ENCODE assay signal across 8 cellular contexts in the genomic region with DNA sequence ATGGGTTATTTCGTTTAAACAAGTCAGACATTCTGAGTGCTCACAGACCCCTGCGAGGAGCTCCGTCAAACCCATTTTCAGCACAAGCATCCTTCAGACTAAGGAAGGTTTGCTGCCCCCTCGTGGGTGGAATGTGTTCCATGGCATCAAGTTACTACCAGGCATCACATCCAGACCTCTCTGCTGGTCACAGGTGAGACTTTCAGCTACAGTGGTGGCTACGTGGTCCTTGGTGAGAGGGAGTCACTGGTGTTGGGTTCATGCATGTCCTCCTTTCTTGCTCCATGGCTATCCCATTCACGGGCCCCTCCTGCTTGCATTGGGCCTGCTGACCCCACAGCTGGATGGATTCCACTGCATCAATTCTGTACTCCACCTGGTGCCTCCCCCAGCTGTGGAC. TPM values are rescaled to one million over a fixed set of nuclear protein-coding genes. Genes with fewer than 3 reads are reported as not detected.
A peak's percentile ranks its signal among the peaks of the same experiment; 100 is the strongest.
DNase-seq lines count a peak whose midpoint lies in the region; ATAC-seq and TF ChIP-seq lines count a peak whose summit lies in the region.

No MANE protein-coding gene starts in this region.

- no peak for TF ChIP-seq EP300 in ovary (IDR thresholded peaks at IDR 0.05)
- no peak for TF ChIP-seq EP300 in tibial nerve (IDR thresholded peaks at IDR 0.05)

- H3K4me1 ChIP-seq in Panc1 (ENCODE audit: control insufficient read depth, insufficient read depth, low read length) (no peaks in the 10 kb centered on the region), ovary (ENCODE audit: insufficient read depth) (no peaks in the 10 kb centered on the region), tibial nerve (no peaks in the 10 kb centered on the region)

- no peak overlapping the region for H3K4me3 Mint-ChIP-seq in CD4-positive, alpha-beta T cell

- CTCF ChIA-PET in CD4-positive, alpha-beta T cell (lab: Charles Lee), result interaction anchor here (1.5 kb wide), 1 partner anchor 125 kb away, joined by 4 read pairs; no protein-coding TSS in a partner anchor
- CTCF ChIA-PET in Panc1 (lab: Charles Lee), result interaction anchor here (0.8 to 1.5 kb wide), 5 partner anchors 9 to 74 kb away, joined by 3 to 5 read pairs (median 3); partner anchors contain the start of gene LILRB5

- H3K4me3 ChIP-seq in Panc1 (ENCODE audit: low read depth in 2 of 2, low read length in 2 of 2) (no peak overlapping the region), ovary (no peak overlapping the region), tibial nerve (no peak overlapping the region)

- WGBS in ovary, 3 donors, result 5 to 6% (median 5%) methylated on average over 6 of the region's 6 CpGs
- 6 to 9% methylated on average over 6 of the region's 6 CpGs for WGBS in tibial nerve, 2 donors

- no peaks in the 10 kb centered on the region for H3K9me3 ChIP-seq in CD4-positive, alpha-beta T cell (ENCODE audit: control insufficient read depth, low read length)
- H3K9me3 ChIP-seq in Panc1 (ENCODE audit: control insufficient read depth, insufficient read depth, low read depth, low read length), result no peaks in the 10 kb centered on the region
- H3K9me3 ChIP-seq in ovary, result no peaks in the 10 kb centered on the region
- H3K9me3 ChIP-seq in tibial nerve, result no peaks in the 10 kb centered on the region

- DNase-seq in CD4-positive, alpha-beta T cell, result peak; percentile 42 to 69 (median 48)
- DNase-seq in HK-2 (ENCODE audit: unreplicated experiment), result peak; percentile 76
- peak; percentile 47 for DNase-seq in Panc1 (ENCODE audit: low read depth, low spot score)
- DNase-seq in activated T-helper 1 cell treated with Interleukin-2 at 50 U/mL for 16 hours (ENCODE audit: low read depth), result peak; percentile 39
- DNase-seq in foreskin melanocyte, result peak; percentile 28
- peak; percentile 15 to 71 (median 60) for DNase-seq in ovary
- DNase-seq in tibial nerve (ENCODE audit: low spot score in 2 of 2), result peak; percentile 51 to 83

- H3K9me3 Mint-ChIP-seq in CD4-positive, alpha-beta T cell, result no peaks in the 10 kb centered on the region

- H3K27ac Mint-ChIP-seq in CD4-positive, alpha-beta T cell, result no peak overlapping the region

- H3K36me3 Mint-ChIP-seq in CD4-positive, alpha-beta T cell (ENCODE audit: low read depth), result no peaks in the 10 kb centered on the region

- no TSS peak for BruUV-seq in Panc1 (replicated peaks; lab: Mats Ljungman, UMichigan)

- peak; percentile 74 for TF ChIP-seq CTCF in CD4-positive, alpha-beta T cell (IDR thresholded peaks at IDR 0.05)
- TF ChIP-seq CTCF in Panc1 (IDR thresholded peaks at IDR 0.05) (peak; percentile 90), ovary (IDR thresholded peaks at IDR 0.05) (peak in 1 of 3 donors; percentile 33), tibial nerve (IDR thresholded peaks at IDR 0.05) (peak; percentile 46 to 67 (median 51))

- ATAC-seq in CD4-positive, alpha-beta T cell (ENCODE audit: poor library complexity), result peak; percentile 59
- ATAC-seq in Panc1 (peak; percentile 91), GM21529 (IDR thresholded peaks at IDR 0.05; ENCODE audit: unreplicated experiment) (no peak)

- intact Hi-C loops in CD4-positive, alpha-beta T cell (cut with DNase I, micrococcal nuclease), result loop anchor here in 1 of 2 experiments (1.0 kb wide), 1 partner anchor 98 kb away; no protein-coding TSS in a partner anchor
- intact Hi-C loops in Panc1 (cut with micrococcal nuclease; ENCODE audit: unreplicated experiment), result no loop called here
- intact Hi-C loops in ovary (cut with DNase I), result no loop called here

- no peaks in the 10 kb centered on the region for H3K4me1 Mint-ChIP-seq in CD4-positive, alpha-beta T cell (ENCODE audit: low read depth)

- H3K27ac ChIP-seq in CD4-positive, alpha-beta T cell (ENCODE audit: low read depth, low read length), result no peak overlapping the region
- H3K27ac ChIP-seq in Panc1 (ENCODE audit: low read length) (no peak overlapping the region), ovary (no peak overlapping the region), tibial nerve (no peak overlapping the region)

- H3K27me3 Mint-ChIP-seq in CD4-positive, alpha-beta T cell, result peaks cover 20% of the 10 kb centered on the region

- H3K27me3 ChIP-seq in CD4-positive, alpha-beta T cell (ENCODE audit: control insufficient read depth, insufficient read depth, low read length), result no peaks in the 10 kb centered on the region
- peaks cover 33% of the 10 kb centered on the region for H3K27me3 ChIP-seq in Panc1 (ENCODE audit: control insufficient read depth, insufficient read depth, low read length)
- H3K27me3 ChIP-seq in ovary, result no peaks in the 10 kb centered on the region
- H3K27me3 ChIP-seq in tibial nerve, result no peaks in the 10 kb centered on the region

- in situ Hi-C loops in Panc1 (cut with HindIII; ENCODE audit: low pct_unique_long_range_greater_than_20kb, low sequenced_read_pairs), result no loop called here

- POLR2A ChIA-PET in CD4-positive, alpha-beta T cell (lab: Charles Lee), result no interaction called here
- POLR2A ChIA-PET in Panc1 (lab: Charles Lee), result no interaction called here

- H3K36me3 ChIP-seq in Panc1 (ENCODE audit: control insufficient read depth, insufficient read depth, low read length) (no peaks in the 10 kb centered on the region), ovary (no peaks in the 10 kb centered on the region), tibial nerve (no peaks in the 10 kb centered on the region)

- TF ChIP-seq POLR2A in ovary (IDR thresholded peaks at IDR 0.05) (no peak), tibial nerve (IDR thresholded peaks at IDR 0.05) (no peak)

RNA-seq across cellular contexts. Expression of gene LILRB5, which starts 9.1 kb away (rescaled TPM):
- not detected for total RNA-seq in CD4-positive, alpha-beta T cell
- total RNA-seq in Panc1 (2021; ENCODE audit: unreplicated experiment) (0.05 TPM), ovary (1 to 10 TPM; 2.0 to 9.1 (median 3.1) TPM), tibial nerve (10 to 100 TPM in 3 of 4 donors, 1 to 10 TPM in 1; 8.3 to 49.5 (median 17.0) TPM)
- polyA plus RNA-seq in Panc1 (2012; ENCODE audit: insufficient read length), result 0.07 TPM
- 10 to 100 TPM in 1 of 2 donors, 1 to 10 TPM in 1; 1.8 to 10.6 TPM for polyA plus RNA-seq in ovary

RNA-seq across cellular contexts. Expression of gene LILRB2, which starts 14.8 kb away (rescaled TPM):
- total RNA-seq in CD4-positive, alpha-beta T cell, result 1 to 10 TPM; 1.3 to 1.5 TPM
- not detected for total RNA-seq in Panc1 (2021; ENCODE audit: unreplicated experiment)
- not detected for polyA plus RNA-seq in Panc1 (2012; ENCODE audit: insufficient read length)
- total RNA-seq in ovary, result 10 to 100 TPM in 1 of 7 donors, 1 to 10 TPM in 5, under 1 TPM in 1; 0.24 to 15.1 (median 2.1) TPM
- polyA plus RNA-seq in ovary, result 1 to 10 TPM; 1.3 to 2.6 TPM
- total RNA-seq in tibial nerve, result 1 to 10 TPM; 1.6 to 8.4 (median 4.4) TPM

RNA-seq across cellular contexts. Expression of gene LILRA6, which starts 23.5 kb away (rescaled TPM):
- total RNA-seq in CD4-positive, alpha-beta T cell, result under 1 TPM in 1 of 2 experiments, not detected in 1; 0.60 TPM
- total RNA-seq in Panc1 (2021; ENCODE audit: unreplicated experiment), result 0.08 TPM
- polyA plus RNA-seq in Panc1 (2012; ENCODE audit: insufficient read length), result not detected
- total RNA-seq in ovary, result 1 to 10 TPM in 6 of 7 donors, under 1 TPM in 1; 0.69 to 2.7 (median 1.2) TPM
- polyA plus RNA-seq in ovary, result 1 to 10 TPM in 1 of 2 donors, under 1 TPM in 1; 0.61 to 1.7 TPM
- 10 to 100 TPM in 1 of 4 donors, 1 to 10 TPM in 1, under 1 TPM in 2; 0.22 to 10.2 (median 0.90) TPM for total RNA-seq in tibial nerve

RNA-seq across cellular contexts. Expression of gene LILRB3, which starts 43.3 kb away (rescaled TPM):
- 1 to 10 TPM; 1.1 to 1.3 TPM for total RNA-seq in CD4-positive, alpha-beta T cell
- 0.18 TPM for total RNA-seq in Panc1 (2021; ENCODE audit: unreplicated experiment)
- 0.47 TPM for polyA plus RNA-seq in Panc1 (2012; ENCODE audit: insufficient read length)
- total RNA-seq in ovary, result 1 to 10 TPM in 6 of 7 donors, under 1 TPM in 1; 0.31 to 5.5 (median 2.5) TPM
- polyA plus RNA-seq in ovary, result 1 to 10 TPM; 1.7 to 4.9 TPM
- total RNA-seq in tibial nerve, result 10 to 100 TPM in 2 of 4 donors, 1 to 10 TPM in 2; 4.4 to 98.1 (median 16.5) TPM

RNA-seq across cellular contexts. Expression of gene LILRA5, which starts 46.8 kb away (rescaled TPM):
- total RNA-seq in CD4-positive, alpha-beta T cell, result 1 to 10 TPM; 1.5 TPM
- total RNA-seq in Panc1 (2021; ENCODE audit: unreplicated experiment) (not detected), ovary (1 to 10 TPM in 2 of 7 donors, under 1 TPM in 4, not detected in 1; 0.33 to 4.6 (median 0.62) TPM), tibial nerve (1 to 10 TPM in 2 of 4 donors, under 1 TPM in 1, not detected in 1; 0.42 to 3.9 (median 1.4) TPM)
- not detected for polyA plus RNA-seq in Panc1 (2012; ENCODE audit: insufficient read length)
- polyA plus RNA-seq in ovary, result 1 to 10 TPM in 1 of 2 donors, under 1 TPM in 1; 0.91 to 1.0 TPM
